9 cellular contexts compared by ENCODE assay signal in genomic region chr6:47168176-47168575, GRCh38.
A peak's percentile ranks its signal among the peaks of the same experiment; 100 is the strongest.
DNase-seq lines count a peak whose midpoint lies in the region; ATAC-seq and TF ChIP-seq lines count a peak whose summit lies in the region.
"Had no signal": no experiment of that assay in that cellular context is flagged by ENCODE, and none has a peak within 500 bp of the region (broad histone marks: within the 10 kb centered on the region; RNA-seq: fewer than 3 reads in every experiment).

No MANE protein-coding gene starts in this region.

- H3K9me3 ChIP-seq in HEK293 (ENCODE audit: control insufficient read depth, insufficient read depth, low read depth, low read length), result no peaks in the 10 kb centered on the region
- peaks cover 13% of the 10 kb centered on the region for H3K9me3 ChIP-seq in PC-9 (ENCODE audit: insufficient read depth, low read depth)
- no peaks in the 10 kb centered on the region for H3K9me3 ChIP-seq in stomach
- H3K9me3 ChIP-seq: heart left ventricle had no signal

- no peak overlapping the region for H2AFZ ChIP-seq in PC-9

- TF ChIP-seq POLR2A in stomach (IDR thresholded peaks at IDR 0.05), result no peak

- H3K4me1 ChIP-seq in HEK293 (ENCODE audit: control insufficient read depth, insufficient read depth, low read length) (peaks cover 8% of the 10 kb centered on the region), PC-9 (replicated peaks; ENCODE audit: insufficient read depth) (peaks cover 66% of the 10 kb centered on the region), stomach (peaks cover 0 to 4% (median 1%) of the 10 kb centered on the region in 4 donors)

- POLR2A ChIA-PET in HEK293 (lab: Yijun Ruan, JAX) (interaction anchor here (0.8 to 0.9 kb wide), 2 partner anchors 13 to 14 kb away, joined by 3 read pairs; no protein-coding TSS in a partner anchor), PC-9 (lab: Charles Lee; ENCODE audit: unreplicated experiment) (interaction anchor here (0.6 to 1.0 kb wide), 10 partner anchors 11 to 1465 kb away, joined by 3 to 10 read pairs (median 6); no protein-coding TSS in a partner anchor)

- CTCF ChIA-PET in HEK293 (lab: Yijun Ruan, JAX) (interaction anchor here (0.6 to 1.8 kb wide), 6 partner anchors 19 to 143 kb away, joined by 3 to 9 read pairs (median 4); no protein-coding TSS in a partner anchor), PC-9 (lab: Charles Lee) (no interaction called here)

- intact Hi-C loops in PC-9 (cut with micrococcal nuclease; ENCODE audit: unreplicated experiment) (loop anchor here (1.0 kb wide), 6 partner anchors 15 to 142 kb away; no protein-coding TSS in a partner anchor), stomach (cut with DNase I; ENCODE audit: low total_unique reads) (no loop called here)

- TF ChIP-seq CTCF in HEK293 (tag by site-specific recombination; IDR thresholded peaks at IDR 0.05), result no peak
- TF ChIP-seq CTCF in PC-9 (conservative IDR thresholded peaks at IDR 0.05), result no peak
- TF ChIP-seq CTCF in stomach (IDR thresholded peaks at IDR 0.05), result no peak

- no peaks in the 10 kb centered on the region for H3K9me2 ChIP-seq in PC-9 (ENCODE audit: insufficient read depth)

- no peak overlapping the region for H3K4me3 ChIP-seq in HEK293 (ENCODE audit: low read depth, low read length)
- no peak overlapping the region for H3K4me3 ChIP-seq in PC-9
- no peak overlapping the region for H3K4me3 ChIP-seq in stomach
- H3K4me3 ChIP-seq: heart left ventricle had no signal

- ATAC-seq in GM21529 (IDR thresholded peaks at IDR 0.05; ENCODE audit: unreplicated experiment) (no peak), HG02885 (IDR thresholded peaks at IDR 0.05; ENCODE audit: poor library complexity, unreplicated experiment) (no peak)

- no TSS peak for BruUV-seq in PC-9 (replicated peaks; lab: Mats Ljungman, UMichigan)

- H4K20me1 ChIP-seq in PC-9 (ENCODE audit: insufficient read depth), result no peaks in the 10 kb centered on the region

- H3K4me2 ChIP-seq in PC-9, result peak overlapping the region; percentile 65

- H3K27me3 ChIP-seq in PC-9 (ENCODE audit: insufficient read depth, low read depth), result no peaks in the 10 kb centered on the region
- H3K27me3 ChIP-seq in stomach, result no peaks in the 10 kb centered on the region
- H3K27me3 ChIP-seq: heart left ventricle had no signal

- TF ChIP-seq EP300 in stomach (IDR thresholded peaks at IDR 0.05), result no peak

- H3F3A ChIP-seq in PC-9 (ENCODE audit: insufficient read depth, low read depth), result peaks cover 44% of the 10 kb centered on the region

- peaks cover 4% of the 10 kb centered on the region; the same call in 1 of the 2 replicates for H3K79me2 ChIP-seq in PC-9 (ENCODE audit: low read depth)

- peak; percentile 87 to 98 for DNase-seq in PC-9
- DNase-seq in fibroblast of the conjunctiva (ENCODE audit: low read depth), result peak; percentile 97
- DNase-seq in stomach, result peak; percentile 34
- no peak for DNase-seq in NCI-H128 (lab: John Stamatoyannopoulos, UW; ENCODE audit: unreplicated experiment)
- DNase-seq in activated CD4-positive, alpha-beta T cell treated with anti-CD3 and anti-CD28 coated beads, Interleukin-2, amount 50 U/mL, for 48 hours, result no peak

- H3K36me3 ChIP-seq in HEK293 (ENCODE audit: control insufficient read depth in 2 of 2, insufficient read depth in 1 of 2, low read length in 2 of 2) (no peaks in the 10 kb centered on the region), PC-9 (ENCODE audit: low read depth) (peaks cover 11% of the 10 kb centered on the region; the same call in 1 of the 2 replicates), stomach (no peaks in the 10 kb centered on the region)
- H3K36me3 ChIP-seq: heart left ventricle had no signal

- WGBS in stomach, 5 donors, result 55 to 61% (median 57%) methylated on average over 2 of the region's 2 CpGs

- H3K27ac ChIP-seq in HEK293 (ENCODE audit: extremely low read depth, low read depth, low read length), result 0 out of 2 replicates have a peak overlapping the region, but pooled peaks have one; percentile 12
- peak overlapping the region; percentile 93 for H3K27ac ChIP-seq in PC-9
- H3K27ac ChIP-seq in stomach, result peak overlapping the region in 1 of 5 donors; percentile 20
- H3K27ac ChIP-seq: heart left ventricle had no signal

TF ChIP-seq in HEK293, 187 proteins besides CTCF, POLR2A, EP300 and RAD21 (continues in another document):
- TF ChIP-seq ZBTB17 (tag by site-specific recombination; IDR thresholded peaks at IDR 0.05) (peak; percentile 61; the same call in 1 of the 2 replicates), ZSCAN4 (tag by site-specific recombination; IDR thresholded peaks at IDR 0.05) (no peak), ZNF654 (tag by site-specific recombination; IDR thresholded peaks at IDR 0.05; ENCODE audit: low read depth) (no peak), PRDM6 (tag by site-specific recombination; IDR thresholded peaks at IDR 0.05) (peak; percentile 73), ZNF473 (tag by site-specific recombination; IDR thresholded peaks at IDR 0.05) (no peak), ZNF639 (tag by site-specific recombination; IDR thresholded peaks at IDR 0.05) (0 out of 2 replicates have a peak, but pooled peaks have one; percentile 69), BCL6B (tag by site-specific recombination; IDR thresholded peaks at IDR 0.05) (no peak), HOXD13 (CRISPR knock-in tag; IDR thresholded peaks at IDR 0.05; ENCODE audit: borderline replicate concordance) (no peak), ZNF433 (tag by site-specific recombination; IDR thresholded peaks at IDR 0.05; ENCODE audit: low read depth) (no peak), ZNF660 (tag by site-specific recombination; IDR thresholded peaks at IDR 0.05) (peak; percentile 94), ZNF580 (tag by site-specific recombination; IDR thresholded peaks at IDR 0.05) (peak; percentile 77; the same call in 1 of the 2 replicates), ZNF391 (tag by site-specific recombination; IDR thresholded peaks at IDR 0.05; ENCODE audit: borderline replicate concordance, low read depth) (no peak), ZNF629 (tag by site-specific recombination; IDR thresholded peaks at IDR 0.05) (peak; percentile 88)
- TF ChIP-seq, protein P1, sequence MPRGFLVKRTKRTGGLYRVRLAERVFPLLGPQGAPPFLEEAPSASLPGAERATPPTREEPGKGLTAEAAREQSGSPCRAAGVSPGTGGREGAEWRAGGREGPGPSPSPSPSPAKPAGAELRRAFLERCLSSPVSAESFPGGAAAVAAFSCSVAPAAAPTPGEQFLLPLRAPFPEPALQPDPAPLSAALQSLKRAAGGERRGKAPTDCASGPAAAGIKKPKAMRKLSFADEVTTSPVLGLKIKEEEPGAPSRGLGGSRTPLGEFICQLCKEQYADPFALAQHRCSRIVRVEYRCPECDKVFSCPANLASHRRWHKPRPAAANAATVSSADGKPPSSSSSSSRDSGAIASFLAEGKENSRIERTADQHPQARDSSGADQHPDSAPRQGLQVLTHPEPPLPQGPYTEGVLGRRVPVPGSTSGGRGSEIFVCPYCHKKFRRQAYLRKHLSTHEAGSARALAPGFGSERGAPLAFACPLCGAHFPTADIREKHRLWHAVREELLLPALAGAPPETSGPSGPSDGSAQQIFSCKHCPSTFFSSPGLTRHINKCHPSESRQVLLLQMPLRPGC (tag by site-specific recombination; IDR thresholded peaks at IDR 0.05), result peak; percentile 92

Comparison
In these comparisons a context has a peak if more than half of its experiments do, and no peak if none do; other contexts are left out.
1. DNase-seq: peak in PC-9 (2 of 2), fibroblast of the conjunctiva (single experiment) and stomach (single experiment); none in NCI-H128 (single experiment) and activated CD4-positive, alpha-beta T cell treated with anti-CD3 and anti-CD28 coated beads, Interleukin-2, amount 50 U/mL, for 48 hours (0 of 2).